ENCODE assay signal across 11 cellular contexts in the genomic region with DNA sequence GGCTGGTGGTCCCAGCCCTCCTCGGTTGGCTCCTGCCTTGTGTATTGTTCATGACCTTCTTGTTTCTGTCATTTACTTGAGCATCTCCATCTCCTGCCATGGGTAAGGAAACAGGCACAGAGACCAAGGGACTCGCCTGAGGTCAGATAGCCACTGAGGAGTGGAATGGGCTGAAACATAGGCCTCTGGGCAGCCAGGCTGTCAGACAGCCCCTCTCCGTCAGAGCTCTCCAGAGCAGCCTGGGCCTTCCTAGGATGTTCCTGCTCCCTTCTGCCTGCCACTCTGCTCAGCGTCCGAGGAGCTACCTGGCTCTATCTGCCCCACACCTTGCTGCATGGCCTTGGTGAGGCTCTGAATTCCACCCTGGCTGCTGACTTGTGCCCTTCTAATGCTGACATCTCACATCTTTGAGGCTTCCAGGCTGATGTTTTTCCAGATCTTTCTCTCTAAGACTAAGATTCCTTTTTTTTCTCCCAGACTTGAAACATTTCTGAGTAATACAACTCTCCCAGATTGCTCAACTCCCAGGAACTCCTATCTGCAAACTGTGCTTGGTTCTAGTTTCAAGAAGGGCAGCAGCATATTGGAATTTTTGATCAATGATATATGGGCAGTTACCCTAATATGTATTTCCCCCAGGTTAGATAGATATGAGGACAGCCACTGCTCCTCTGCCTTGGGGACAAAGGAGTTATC.
DNase-seq lines count a peak whose midpoint lies in the region; ATAC-seq and TF ChIP-seq lines count a peak whose summit lies in the region.
"Had no signal": no experiment of that assay in that cellular context is flagged by ENCODE, and none has a peak within 500 bp of the region (broad histone marks: within the 10 kb centered on the region; RNA-seq: fewer than 3 reads in every experiment).

No MANE protein-coding gene starts in this region.

- H2AFZ ChIP-seq in Loucy (ENCODE audit: low read length): 0 out of 2 replicates have a peak overlapping the region, but pooled peaks have one; percentile 20

- H3K4me1 ChIP-seq in Loucy (ENCODE audit: insufficient read depth, low read length, poor library complexity, severe bottlenecking) (peaks cover 9% of the 10 kb centered on the region), lower lobe of right lung (peaks cover 63% of the 10 kb centered on the region), thymus (ENCODE audit: control insufficient read depth, insufficient read depth, low read length) (no peaks in the 10 kb centered on the region)

- H3K9me3 Mint-ChIP-seq in endothelial cell (ENCODE audit: unreplicated experiment): no peaks in the 10 kb centered on the region
- H3K9me3 Mint-ChIP-seq: activated CD4-positive, alpha-beta T cell treated with anti-CD3 and anti-CD28 coated beads, Interleukin-2, amount 10 ng/mL, durations not matched to agents 7 days and 5 days; stimulated activated naive CD8-positive, alpha-beta T cell treated with anti-CD3 and anti-CD28 coated beads, Interleukin-15, Interleukin-2, amounts not matched to agents 100 ng/mL and 50 ng/mL, for 24 hours had no signal

- peak; percentile 8 to 20 for ATAC-seq in lower lobe of right lung
- no peak for ATAC-seq in HG02571 (IDR thresholded peaks at IDR 0.05; ENCODE audit: unreplicated experiment)
- no peak for ATAC-seq in GM19324 (IDR thresholded peaks at IDR 0.05; ENCODE audit: low FRiP score, unreplicated experiment)

- peak overlapping the region; percentile 38 for H3K4me2 ChIP-seq in Loucy (ENCODE audit: low read depth, low read length, poor library complexity, severe bottlenecking)

- intact Hi-C loops in lower lobe of right lung (cut with DNase I): no loop called here

- WGBS in thymus: 98% methylated on average over 5 of the region's 5 CpGs

- no peaks in the 10 kb centered on the region for H3F3A ChIP-seq in Loucy (ENCODE audit: low read depth)

- no peaks in the 10 kb centered on the region for H3K9me2 ChIP-seq in Loucy (replicated peaks; ENCODE audit: low read depth, low read length)

- H4K20me1 ChIP-seq in Loucy (ENCODE audit: insufficient read depth, low read length, poor library complexity, severe bottlenecking): no peaks in the 10 kb centered on the region

- no peaks in the 10 kb centered on the region for H3K36me3 Mint-ChIP-seq in endothelial cell (ENCODE audit: low read depth, unreplicated experiment)

- no peaks in the 10 kb centered on the region for H3K79me2 ChIP-seq in Loucy (ENCODE audit: insufficient read depth, low read length)

- DNase-seq in coronary artery (ENCODE audit: low spot score) (no peak), lower lobe of right lung (no peak), NCI-H2171 treated with DMSO at 0.1 percent for 48 hours (lab: John Stamatoyannopoulos, UW) (no peak), endothelial cell (ENCODE audit: low spot score) (no peak)
- DNase-seq: activated CD4-positive, alpha-beta T cell treated with anti-CD3 and anti-CD28 coated beads, Interleukin-2, amount 10 ng/mL, durations not matched to agents 7 days and 5 days had no signal

- H3K27me3 ChIP-seq in Loucy (ENCODE audit: insufficient read depth, low read length, poor library complexity, severe bottlenecking): no peaks in the 10 kb centered on the region
- no peaks in the 10 kb centered on the region for H3K27me3 ChIP-seq in lower lobe of right lung (ENCODE audit: low read depth)
- H3K27me3 ChIP-seq in thymus (ENCODE audit: control insufficient read depth, insufficient read depth): no peaks in the 10 kb centered on the region

- H3K27ac ChIP-seq in coronary artery (peak overlapping the region; percentile 92 to 96), lower lobe of right lung (peak overlapping the region; percentile 77), thymus (ENCODE audit: low read depth) (peak overlapping the region; percentile 60)
- H3K27ac ChIP-seq: neutrophil had no signal

- H3K36me3 ChIP-seq in Loucy (ENCODE audit: insufficient read depth, low read length) (no peaks in the 10 kb centered on the region), lower lobe of right lung (no peaks in the 10 kb centered on the region), thymus (ENCODE audit: control insufficient read depth, insufficient read depth) (no peaks in the 10 kb centered on the region)
- H3K36me3 ChIP-seq: neutrophil had no signal

- H3K9me3 ChIP-seq in Loucy (ENCODE audit: insufficient read depth, low read depth, low read length) (no peaks in the 10 kb centered on the region), lower lobe of right lung (no peaks in the 10 kb centered on the region), thymus (ENCODE audit: control insufficient read depth) (no peaks in the 10 kb centered on the region)
- H3K9me3 ChIP-seq: neutrophil had no signal

- no peak for TF ChIP-seq CTCF in Loucy (conservative IDR thresholded peaks at IDR 0.05; ENCODE audit: low read length)
- TF ChIP-seq CTCF in coronary artery (IDR thresholded peaks at IDR 0.05): no peak
- TF ChIP-seq CTCF in lower lobe of right lung (IDR thresholded peaks at IDR 0.05): no peak
- TF ChIP-seq CTCF in endothelial cell (IDR thresholded peaks at IDR 0.05; ENCODE audit: unreplicated experiment): no peak

- H3K4me3 ChIP-seq in Loucy (ENCODE audit: low read length, poor library complexity, severe bottlenecking) (no peak overlapping the region), coronary artery (peak overlapping the region; percentile 7), lower lobe of right lung (no peak overlapping the region), thymus (ENCODE audit: low read length) (no peak overlapping the region)

- peaks cover 23% of the 10 kb centered on the region for H3K4me1 Mint-ChIP-seq in endothelial cell (ENCODE audit: unreplicated experiment)
- H3K4me1 Mint-ChIP-seq: activated CD4-positive, alpha-beta T cell treated with anti-CD3 and anti-CD28 coated beads, Interleukin-2, amount 10 ng/mL, durations not matched to agents 7 days and 5 days had no signal

- no peak overlapping the region for H3K27ac Mint-ChIP-seq in endothelial cell (ENCODE audit: unreplicated experiment)
- H3K27ac Mint-ChIP-seq: activated CD4-positive, alpha-beta T cell treated with anti-CD3 and anti-CD28 coated beads, Interleukin-2, amount 10 ng/mL, durations not matched to agents 7 days and 5 days; stimulated activated naive CD8-positive, alpha-beta T cell treated with anti-CD3 and anti-CD28 coated beads, Interleukin-15, Interleukin-2, amounts not matched to agents 100 ng/mL and 50 ng/mL, for 24 hours had no signal

- peak overlapping the region; percentile 47 for H3K9ac ChIP-seq in Loucy (ENCODE audit: low read depth, low read length, poor library complexity, severe bottlenecking)

- no peaks in the 10 kb centered on the region for H3K27me3 Mint-ChIP-seq in endothelial cell (ENCODE audit: unreplicated experiment)
- H3K27me3 Mint-ChIP-seq: stimulated activated naive CD8-positive, alpha-beta T cell treated with anti-CD3 and anti-CD28 coated beads, Interleukin-15, Interleukin-2, amounts not matched to agents 100 ng/mL and 50 ng/mL, for 24 hours had no signal

- no peak overlapping the region for H3K4me3 Mint-ChIP-seq in endothelial cell (ENCODE audit: unreplicated experiment)
- H3K4me3 Mint-ChIP-seq: activated CD4-positive, alpha-beta T cell treated with anti-CD3 and anti-CD28 coated beads, Interleukin-2, amount 10 ng/mL, durations not matched to agents 7 days and 5 days; stimulated activated naive CD8-positive, alpha-beta T cell treated with anti-CD3 and anti-CD28 coated beads, Interleukin-15, Interleukin-2, amounts not matched to agents 100 ng/mL and 50 ng/mL, for 24 hours had no signal

Comparison
In these comparisons a context has a peak if more than half of its experiments do, and no peak if none do; other contexts are left out.
1. ATAC-seq: peak in lower lobe of right lung (2 of 2); none in HG02571 (single experiment) and GM19324 (single experiment).
2. Peak in every context shown above with its lines, with median percentiles within 50 percentile points of each other: H3K27ac ChIP-seq.